In genomic region chr5:122908108-122908507, GRCh38 we compare ENCODE assay signal across 21 cellular contexts.
A peak's percentile ranks its signal among the peaks of the same experiment; 100 is the strongest.
DNase-seq lines count a peak whose midpoint lies in the region; ATAC-seq, FAIRE-seq and TF ChIP-seq lines count a peak whose summit lies in the region.
"Had no signal": no experiment of that assay in that cellular context is flagged by ENCODE, and none has a peak within 500 bp of the region (broad histone marks: within the 10 kb centered on the region; RNA-seq: fewer than 3 reads in every experiment).

No MANE protein-coding gene starts in this region.

- DNase-seq in GM12891 (ENCODE audit: insufficient read length, low spot score) (no peak), chondrocyte (ENCODE audit: low spot score) (no peak), upper lobe of right lung (no peak), right atrium auricular region (ENCODE audit: low spot score) (no peak)
- no peak for DNase-seq in NK-92 treated with Interleukin-12 subunit alpha and Interleukin-12 subunit beta, amount 100 ng/mL, for 24 hours (lab: John Stamatoyannopoulos, UW)
- DNase-seq: BE2C, DMS79, H9, HFFc6, KBM-7, NCI-H1105, NCI-H146, NCI-H2029, NCI-H226, NCI-H510A treated with DMSO at 0.1 percent for 48 hours, NCI-H748 treated with DMSO at 0.1 percent for 48 hours, Peyer's patch, SJCRH30 had no signal

- no peaks in the 10 kb centered on the region for H3K36me3 Mint-ChIP-seq in chondrocyte (ENCODE audit: low read depth)

- no peaks in the 10 kb centered on the region for H3K36me3 ChIP-seq in mesodermal cell (ENCODE audit: control insufficient read depth, insufficient read depth, low read length)
- H3K36me3 ChIP-seq in upper lobe of right lung, result no peaks in the 10 kb centered on the region
- H3K36me3 ChIP-seq in right atrium auricular region, result no peaks in the 10 kb centered on the region
- H3K36me3 ChIP-seq: BE2C, Peyer's patch, SJCRH30 had no signal

- H3K27ac ChIP-seq in mesodermal cell (ENCODE audit: low read depth, low read length, severe bottlenecking) (peak overlapping the region; percentile 84), upper lobe of right lung (peak overlapping the region; percentile 58), right atrium auricular region (no peak overlapping the region)
- H3K27ac ChIP-seq: HL-60, Peyer's patch, SJCRH30 had no signal

- TF ChIP-seq POLR2A in GM12891 (IDR thresholded peaks at IDR 0.05; ENCODE audit: low read depth, low read length), result no peak

- peaks cover 8% of the 10 kb centered on the region for H3K4me1 ChIP-seq in mesodermal cell (ENCODE audit: control insufficient read depth, insufficient read depth, low read length, poor library complexity, severe bottlenecking)
- H3K4me1 ChIP-seq in upper lobe of right lung, result no peaks in the 10 kb centered on the region
- H3K4me1 ChIP-seq in right atrium auricular region, result peaks cover 0 to 14% of the 10 kb centered on the region in 2 donors
- H3K4me1 ChIP-seq: BE2C, Peyer's patch had no signal

- H3K9me3 ChIP-seq in mesodermal cell (ENCODE audit: control insufficient read depth, low read length) (no peaks in the 10 kb centered on the region), upper lobe of right lung (no peaks in the 10 kb centered on the region), right atrium auricular region (no peaks in the 10 kb centered on the region)
- H3K9me3 ChIP-seq: BE2C, Peyer's patch, SJCRH30 had no signal

- H3K4me1 Mint-ChIP-seq in chondrocyte (ENCODE audit: low read depth), result peaks cover 31% of the 10 kb centered on the region

- WGBS in mesodermal cell (ENCODE audit: insufficient coverage in 2 of 2), 2 experiments, result 85 to 86% methylated on average over 3 to 5 of the region's 6 CpGs

- H3K4me3 ChIP-seq in mesodermal cell (ENCODE audit: extremely low read depth, insufficient read depth, low read length, poor library complexity, severe bottlenecking), result no peak overlapping the region
- no peak overlapping the region for H3K4me3 ChIP-seq in upper lobe of right lung
- H3K4me3 ChIP-seq in right atrium auricular region, result no peak overlapping the region
- H3K4me3 ChIP-seq: Peyer's patch, SJCRH30 had no signal

- peak; percentile 40 for FAIRE-seq in GM12891 (lab: Jason Lieb, UNC)

- H3K4me3 Mint-ChIP-seq in chondrocyte (ENCODE audit: unreplicated experiment), result no peak overlapping the region
- H3K4me3 Mint-ChIP-seq: H9 had no signal

- ATAC-seq in upper lobe of right lung (no peak), HG03135 (IDR thresholded peaks at IDR 0.05; ENCODE audit: unreplicated experiment) (no peak)

- no peaks in the 10 kb centered on the region for H3K9me3 Mint-ChIP-seq in chondrocyte (ENCODE audit: low read depth)
- H3K9me3 Mint-ChIP-seq: HFFc6 had no signal

- no peaks in the 10 kb centered on the region for H3K27me3 Mint-ChIP-seq in chondrocyte (ENCODE audit: low read depth)

- no peak for TF ChIP-seq CTCF in chondrocyte (IDR thresholded peaks at IDR 0.05)
- no peak for TF ChIP-seq CTCF in upper lobe of right lung (IDR thresholded peaks at IDR 0.05)
- TF ChIP-seq CTCF in right atrium auricular region (IDR thresholded peaks at IDR 0.05), result no peak

- intact Hi-C loops in upper lobe of right lung (cut with DNase I), result no loop called here

- H3K27ac Mint-ChIP-seq in chondrocyte (ENCODE audit: unreplicated experiment), result peak overlapping the region; percentile 19
- H3K27ac Mint-ChIP-seq: H9 had no signal

- H3K27me3 ChIP-seq in upper lobe of right lung (no peaks in the 10 kb centered on the region), right atrium auricular region (no peaks in the 10 kb centered on the region)
- H3K27me3 ChIP-seq: BE2C, Peyer's patch, SJCRH30 had no signal

TF ChIP-seq in GM12891, 5 proteins besides CTCF, POLR2A, EP300 and RAD21:
- TF ChIP-seq PAX5 (IDR thresholded peaks at IDR 0.05; ENCODE audit: insufficient read depth, low read length, severe bottlenecking) (no peak), SPI1 (IDR thresholded peaks at IDR 0.05; ENCODE audit: low read depth, low read length) (no peak)
TF ChIP-seq in GM12891: peak in this region for 0.

Comparison
In these comparisons a context has a peak if more than half of its experiments do, and no peak if none do; other contexts are left out.
1. H3K27ac ChIP-seq: peak in mesodermal cell (single experiment) and upper lobe of right lung (single experiment); none in right atrium auricular region (0 of 2).